Comparison of ENCODE assay signal across 8 cellular contexts in genomic region chr4:41212221-41213203, GRCh38. TPM values are rescaled to one million over a fixed set of nuclear protein-coding genes. Genes with fewer than 3 reads are reported as not detected.
DNase-seq lines count a peak whose midpoint lies in the region; ATAC-seq and TF ChIP-seq lines count a peak whose summit lies in the region.

No MANE protein-coding gene starts in this region.

- peaks cover 2 to 3% of the 10 kb centered on the region in 2 donors for H3K36me3 Mint-ChIP-seq in activated T-cell treated with anti-CD3 and anti-CD28 coated beads, Interleukin-2, amount 50 U/mL, for 72 hours (ENCODE audit: insufficient read depth in 2 of 2)
- H3K36me3 Mint-ChIP-seq in activated T-cell treated with anti-CD3 and anti-CD28 coated beads, Interleukin-2, amount 50 U/mL, for 4 hours (ENCODE audit: insufficient read depth): no peaks in the 10 kb centered on the region

- peak; percentile 59 for TF ChIP-seq CTCF in LNCaP clone FGC (IDR thresholded peaks at IDR 0.05; ENCODE audit: control insufficient read depth, extremely low read depth, insufficient read depth)
- TF ChIP-seq CTCF in WERI-Rb-1 (IDR thresholded peaks at IDR 0.05; ENCODE audit: low read depth, low read length): peak; percentile 59
- peak in 2 of 3 donors; percentile 52 to 60 for TF ChIP-seq CTCF in ovary (IDR thresholded peaks at IDR 0.05)

- H3K4me1 ChIP-seq in ovary (ENCODE audit: insufficient read depth): peaks cover 4% of the 10 kb centered on the region

- no peaks in the 10 kb centered on the region for H3K9me3 Mint-ChIP-seq in activated T-cell treated with anti-CD3 and anti-CD28 coated beads, Interleukin-2, amount 50 U/mL, for 72 hours
- no peaks in the 10 kb centered on the region for H3K9me3 Mint-ChIP-seq in activated T-cell treated with anti-CD3 and anti-CD28 coated beads, Interleukin-2, amount 50 U/mL, for 4 hours

- H3K27me3 Mint-ChIP-seq in activated T-cell treated with anti-CD3 and anti-CD28 coated beads, Interleukin-2, amount 50 U/mL, for 72 hours (ENCODE audit: low read depth): peaks cover 62% of the 10 kb centered on the region
- peaks cover 54% of the 10 kb centered on the region for H3K27me3 Mint-ChIP-seq in activated T-cell treated with anti-CD3 and anti-CD28 coated beads, Interleukin-2, amount 50 U/mL, for 4 hours (ENCODE audit: low read depth)

- no peak for TF ChIP-seq EP300 in ovary (IDR thresholded peaks at IDR 0.05)

- intact Hi-C loops in ovary (cut with DNase I): loop anchor here (2.0 to 10.0 kb wide), 4 partner anchors 88 to 238 kb away; no protein-coding TSS in a partner anchor

- peak overlapping the region; percentile 90 to 91 for H3K4me3 Mint-ChIP-seq in activated T-cell treated with anti-CD3 and anti-CD28 coated beads, Interleukin-2, amount 50 U/mL, for 72 hours
- H3K4me3 Mint-ChIP-seq in activated T-cell treated with anti-CD3 and anti-CD28 coated beads, Interleukin-2, amount 50 U/mL, for 4 hours: no peak overlapping the region

- no peak overlapping the region for H3K27ac ChIP-seq in WERI-Rb-1
- H3K27ac ChIP-seq in ovary: no peak overlapping the region

- H3K27me3 ChIP-seq in WERI-Rb-1 (ENCODE audit: insufficient read depth, low read depth, severe bottlenecking) (no peaks in the 10 kb centered on the region), ovary (no peaks in the 10 kb centered on the region)

- TF ChIP-seq POLR2A in ovary (IDR thresholded peaks at IDR 0.05): no peak

- 11 to 14% (median 12%) methylated on average over 13 of the region's 13 CpGs for WGBS in ovary, 3 donors

- ATAC-seq in activated T-cell treated with anti-CD3 and anti-CD28 coated beads, Interleukin-2, amount 50 U/mL, for 72 hours (replicated peaks in 1 of 2): no peak
- no peak for ATAC-seq in activated T-cell treated with anti-CD3 and anti-CD28 coated beads, Interleukin-2, amount 50 U/mL, for 4 hours
- ATAC-seq in HG03521 (IDR thresholded peaks at IDR 0.05; ENCODE audit: unreplicated experiment): no peak

- H3K4me3 ChIP-seq in LNCaP clone FGC (ENCODE audit: low read depth, low read length) (no peak overlapping the region), WERI-Rb-1 (ENCODE audit: low read depth, low read length) (no peak overlapping the region), ovary (peak overlapping the region; percentile 82)

- no peaks in the 10 kb centered on the region for H3K36me3 ChIP-seq in WERI-Rb-1
- no peaks in the 10 kb centered on the region for H3K36me3 ChIP-seq in ovary

- DNase-seq in activated T-cell treated with anti-CD3 and anti-CD28 coated beads, Interleukin-2, amount 50 U/mL, for 72 hours: peak; percentile 19 to 20
- DNase-seq in activated T-cell treated with anti-CD3 and anti-CD28 coated beads, Interleukin-2, amount 50 U/mL, for 4 hours: no peak
- no peak for DNase-seq in LNCaP clone FGC (ENCODE audit: low read depth)
- DNase-seq in WERI-Rb-1: peak; percentile 45
- peak; percentile 81 for DNase-seq in glomerular visceral epithelial cell (ENCODE audit: extremely low spot score)
- peak in 2 of 5 donors; percentile 37 to 55 for DNase-seq in ovary
- DNase-seq in GDM1 (lab: John Stamatoyannopoulos, UW): no peak

- no peak overlapping the region for H3K27ac Mint-ChIP-seq in activated T-cell treated with anti-CD3 and anti-CD28 coated beads, Interleukin-2, amount 50 U/mL, for 72 hours

- H3K9me3 ChIP-seq in WERI-Rb-1 (ENCODE audit: severe bottlenecking) (no peaks in the 10 kb centered on the region), ovary (no peaks in the 10 kb centered on the region)

- peaks cover 29% of the 10 kb centered on the region for H3K4me1 Mint-ChIP-seq in activated T-cell treated with anti-CD3 and anti-CD28 coated beads, Interleukin-2, amount 50 U/mL, for 72 hours (ENCODE audit: low read depth)
- peaks cover 25% of the 10 kb centered on the region for H3K4me1 Mint-ChIP-seq in activated T-cell treated with anti-CD3 and anti-CD28 coated beads, Interleukin-2, amount 50 U/mL, for 4 hours (ENCODE audit: low read depth)

RNA-seq across cellular contexts. Expression of gene APBB2, which starts 1.8 kb away (rescaled TPM):
- 1 to 10 TPM; 6.8 to 8.6 TPM for total RNA-seq in activated T-cell treated with anti-CD3 and anti-CD28 coated beads, Interleukin-2, amount 50 U/mL, for 72 hours
- total RNA-seq in activated T-cell treated with anti-CD3 and anti-CD28 coated beads, Interleukin-2, amount 50 U/mL, for 4 hours: 1 to 10 TPM; 1.1 to 2.2 (median 1.2) TPM
- total RNA-seq in ovary: 100 to 1,000 TPM in 4 of 7 donors, 10 to 100 TPM in 3; 73.4 to 163 (median 101) TPM
- 10 to 100 TPM; 30.9 to 76.7 TPM for polyA plus RNA-seq in ovary

RNA-seq across cellular contexts. Expression of gene UCHL1, which starts 44.2 kb away (rescaled TPM):
- 1 to 10 TPM; 2.5 to 2.8 TPM for total RNA-seq in activated T-cell treated with anti-CD3 and anti-CD28 coated beads, Interleukin-2, amount 50 U/mL, for 72 hours
- total RNA-seq in activated T-cell treated with anti-CD3 and anti-CD28 coated beads, Interleukin-2, amount 50 U/mL, for 4 hours: 1 to 10 TPM; 2.9 to 9.3 (median 4.7) TPM
- 100 to 1,000 TPM in 2 of 7 donors, 10 to 100 TPM in 5; 35.3 to 140 (median 54.4) TPM for total RNA-seq in ovary
- 100 to 1,000 TPM; 116 to 172 TPM for polyA plus RNA-seq in ovary

Comparison
In these comparisons a context has a peak if more than half of its experiments do, and no peak if none do; other contexts are left out.
1. DNase-seq: peak in activated T-cell treated with anti-CD3 and anti-CD28 coated beads, Interleukin-2, amount 50 U/mL, for 72 hours (2 of 2), WERI-Rb-1 (single experiment) and glomerular visceral epithelial cell (single experiment); none in activated T-cell treated with anti-CD3 and anti-CD28 coated beads, Interleukin-2, amount 50 U/mL, for 4 hours (single experiment), LNCaP clone FGC (single experiment) and GDM1 (single experiment).
2. RNA of gene APBB2, which starts 1.8 kb away (total RNA-seq): 73.4 to 163 TPM in ovary; 6.8 to 8.6 TPM in activated T-cell treated with anti-CD3 and anti-CD28 coated beads, Interleukin-2, amount 50 U/mL, for 72 hours and 1.1 to 2.2 TPM in activated T-cell treated with anti-CD3 and anti-CD28 coated beads, Interleukin-2, amount 50 U/mL, for 4 hours; every median in the first group is over 4 times any median in the second.
3. Peak in every context shown above with its lines, with median percentiles within 50 percentile points of each other: CTCF ChIP-seq.